8 cellular contexts compared by ENCODE assay signal in the genomic region with DNA sequence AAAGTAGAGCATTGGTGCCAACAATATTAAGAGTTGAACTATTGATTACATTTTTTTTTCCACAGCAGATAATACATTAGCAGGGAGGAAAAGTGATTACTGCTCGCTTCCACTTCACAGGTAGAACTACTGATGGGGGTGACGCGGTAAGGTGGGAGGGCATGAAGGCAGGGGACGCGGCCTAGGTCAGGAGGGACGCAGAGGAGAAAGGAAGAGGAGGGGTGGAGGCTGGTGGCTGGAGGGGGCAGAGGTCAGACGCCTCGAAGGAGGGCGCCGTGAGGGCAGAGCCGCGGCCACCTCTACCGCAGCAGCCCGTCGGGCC.
A peak's percentile ranks its signal among the peaks of the same experiment; 100 is the strongest.
DNase-seq lines count a peak whose midpoint lies in the region; ATAC-seq and TF ChIP-seq lines count a peak whose summit lies in the region.

No MANE protein-coding gene starts in this region.

- no peak for ATAC-seq in GM18502 (IDR thresholded peaks at IDR 0.05; ENCODE audit: poor library complexity, unreplicated experiment)

- H3K4me3 ChIP-seq in WI38 (ENCODE audit: low read depth, low read length) (peak overlapping the region; percentile 72), iPS-15b (ENCODE audit: low read depth, low read length) (peak overlapping the region; percentile 59), stomach smooth muscle (ENCODE audit: low read length in 2 of 2) (peak overlapping the region; percentile 9 to 83)

- H3K27me3 ChIP-seq in iPS-15b (ENCODE audit: control insufficient read depth, insufficient read depth, low read length) (peaks cover 9% of the 10 kb centered on the region), stomach smooth muscle (ENCODE audit: control insufficient read depth in 1 of 2, insufficient read depth in 2 of 2, low read length in 2 of 2) (no peaks in the 10 kb centered on the region)

- H3K9me3 ChIP-seq in iPS-15b (ENCODE audit: control insufficient read depth, insufficient read depth, low read length) (no peaks in the 10 kb centered on the region), stomach smooth muscle (ENCODE audit: control insufficient read depth in 2 of 2, low read length in 2 of 2) (no peaks in the 10 kb centered on the region)

- H3K36me3 ChIP-seq in iPS-15b (ENCODE audit: control insufficient read depth, insufficient read depth, low read length) (no peaks in the 10 kb centered on the region), stomach smooth muscle (ENCODE audit: control insufficient read depth in 2 of 2, insufficient read depth in 2 of 2, low read length in 2 of 2) (no peaks in the 10 kb centered on the region)

- no peaks in the 10 kb centered on the region for H3K4me1 ChIP-seq in iPS-15b (ENCODE audit: control insufficient read depth, insufficient read depth, low read length)
- peaks cover 18% of the 10 kb centered on the region for H3K4me1 ChIP-seq in stomach smooth muscle (ENCODE audit: control insufficient read depth, insufficient read depth, low read length)

- TF ChIP-seq CTCF in WI38 (IDR thresholded peaks at IDR 0.05; ENCODE audit: low read depth, low read length): no peak

- H3K27ac ChIP-seq in stomach smooth muscle (ENCODE audit: low read length): peak overlapping the region; percentile 46

- DNase-seq in SKM-1 treated with dmso at 0.1 percent for 144 hours (lab: John Stamatoyannopoulos, UW; ENCODE audit: unreplicated experiment): peak; percentile 47
- DNase-seq in SKM-1 (lab: John Stamatoyannopoulos, UW; ENCODE audit: unreplicated experiment): no peak
- no peak for DNase-seq in effector CD8-positive, alpha-beta T cell (lab: John Stamatoyannopoulos, UW)
- DNase-seq in NCI-H2081 treated with DMSO at 0.1 percent for 48 hours (lab: John Stamatoyannopoulos, UW): no peak

- H3K9ac ChIP-seq in iPS-15b (ENCODE audit: low read depth, low read length) (no peak overlapping the region), stomach smooth muscle (ENCODE audit: low read length in 2 of 2) (peak overlapping the region; percentile 29 to 62)
